8 cellular contexts compared by ENCODE assay signal in genomic region chr6:139764498-139764986, GRCh38.
DNase-seq lines count a peak whose midpoint lies in the region; ATAC-seq and TF ChIP-seq lines count a peak whose summit lies in the region.

No MANE protein-coding gene starts in this region.

- H3F3A ChIP-seq in smooth muscle cell (ENCODE audit: low read depth): peaks cover 20% of the 10 kb centered on the region

- H3K9me3 ChIP-seq in HEK293 (ENCODE audit: control insufficient read depth, insufficient read depth, low read depth, low read length) (no peaks in the 10 kb centered on the region), MG63 (no peaks in the 10 kb centered on the region; the same call in 1 of the 2 replicates), hepatocyte (ENCODE audit: low read depth) (no peaks in the 10 kb centered on the region), smooth muscle cell (replicated peaks; ENCODE audit: low read depth) (no peaks in the 10 kb centered on the region), OCI-LY7 (ENCODE audit: low read length) (no peaks in the 10 kb centered on the region)

- BruUV-seq in OCI-LY7 (replicated peaks; lab: Mats Ljungman, UMichigan): no TSS peak

- H3K4me3 ChIP-seq in HEK293 (ENCODE audit: low read depth, low read length) (no peak overlapping the region), MG63 (no peak overlapping the region), hepatocyte (no peak overlapping the region), smooth muscle cell (no peak overlapping the region), OCI-LY7 (ENCODE audit: low read depth, low read length, poor library complexity, severe bottlenecking) (no peak overlapping the region)

- no peaks in the 10 kb centered on the region for H4K20me1 ChIP-seq in hepatocyte (ENCODE audit: insufficient read depth, poor library complexity, severe bottlenecking)
- no peaks in the 10 kb centered on the region for H4K20me1 ChIP-seq in smooth muscle cell (ENCODE audit: low read depth)
- no peaks in the 10 kb centered on the region for H4K20me1 ChIP-seq in OCI-LY7 (ENCODE audit: insufficient read depth, low read length)

- 48% methylated on average over 2 of the region's 2 CpGs for WGBS in hepatocyte (ENCODE audit: low lambda C conversion rate, missing lambda C conversion rate)
- WGBS in smooth muscle cell (ENCODE audit: low lambda C conversion rate): 3% methylated on average over 2 of the region's 2 CpGs

- H3K27ac ChIP-seq in HEK293 (ENCODE audit: extremely low read depth, low read depth, low read length): no peak overlapping the region
- peak overlapping the region; percentile 73 for H3K27ac ChIP-seq in hepatocyte
- H3K27ac ChIP-seq in smooth muscle cell (ENCODE audit: low read depth): peak overlapping the region; percentile 94
- H3K27ac ChIP-seq in OCI-LY7 (ENCODE audit: low read depth, low read length, poor library complexity, severe bottlenecking): no peak overlapping the region

- no peaks in the 10 kb centered on the region for H3K27me3 ChIP-seq in MG63
- H3K27me3 ChIP-seq in hepatocyte: no peaks in the 10 kb centered on the region
- no peaks in the 10 kb centered on the region for H3K27me3 ChIP-seq in smooth muscle cell (ENCODE audit: low read depth)

- no peaks in the 10 kb centered on the region for H3K9me2 ChIP-seq in hepatocyte (replicated peaks; ENCODE audit: insufficient read depth)
- H3K9me2 ChIP-seq in OCI-LY7 (ENCODE audit: insufficient read depth, low read length): no peaks in the 10 kb centered on the region

- no peaks in the 10 kb centered on the region for H3K36me3 ChIP-seq in HEK293 (ENCODE audit: control insufficient read depth in 2 of 2, insufficient read depth in 1 of 2, low read length in 2 of 2)
- no peaks in the 10 kb centered on the region for H3K36me3 ChIP-seq in MG63
- H3K36me3 ChIP-seq in hepatocyte (replicated peaks; ENCODE audit: insufficient read depth, low read depth): no peaks in the 10 kb centered on the region
- no peaks in the 10 kb centered on the region for H3K36me3 ChIP-seq in smooth muscle cell (ENCODE audit: low read depth)
- H3K36me3 ChIP-seq in OCI-LY7 (ENCODE audit: insufficient read depth, low read length): no peaks in the 10 kb centered on the region

- POLR2A ChIA-PET in HEK293 (lab: Yijun Ruan, JAX): interaction anchor here (0.6 to 2.1 kb wide), 2 partner anchors 33 to 390 kb away, joined by 8 to 29 read pairs; partner anchors contain the start of gene CITED2
- POLR2A ChIA-PET in OCI-LY7 (lab: Charles Lee): no interaction called here

- no peak overlapping the region for H2AFZ ChIP-seq in hepatocyte
- peak overlapping the region; percentile 26 for H2AFZ ChIP-seq in smooth muscle cell (ENCODE audit: low read depth)
- H2AFZ ChIP-seq in OCI-LY7 (ENCODE audit: low read length): no peak overlapping the region

- peak overlapping the region; percentile 9 for H3K4me2 ChIP-seq in hepatocyte
- H3K4me2 ChIP-seq in smooth muscle cell: peak overlapping the region; percentile 73
- H3K4me2 ChIP-seq in OCI-LY7 (ENCODE audit: low read length): no peak overlapping the region

- peak overlapping the region; percentile 58 for H3K9ac ChIP-seq in smooth muscle cell (ENCODE audit: low read depth)

- CTCF ChIA-PET in HEK293 (lab: Yijun Ruan, JAX): interaction anchor here (0.6 kb wide), 2 partner anchors 148 to 476 kb away, joined by 3 read pairs; no protein-coding TSS in a partner anchor
- CTCF ChIA-PET in OCI-LY7 (lab: Charles Lee; ENCODE audit: unreplicated experiment): no interaction called here

- no peak for TF ChIP-seq CTCF in HEK293 (tag by site-specific recombination; IDR thresholded peaks at IDR 0.05)
- no peak for TF ChIP-seq CTCF in hepatocyte (IDR thresholded peaks at IDR 0.05; ENCODE audit: poor library complexity)
- TF ChIP-seq CTCF in smooth muscle cell (IDR thresholded peaks at IDR 0.05; ENCODE audit: borderline replicate concordance, insufficient read depth, poor library complexity, severe bottlenecking): no peak
- no peak for TF ChIP-seq CTCF in OCI-LY7 (conservative IDR thresholded peaks at IDR 0.05; ENCODE audit: low read length)

- DNase-seq in MG63: peak; percentile 77
- peak; percentile 88 for DNase-seq in amniotic stem cell (lab: John Stamatoyannopoulos, UW)
- DNase-seq in hepatocyte (ENCODE audit: low spot score): peak; percentile 60
- no peak for DNase-seq in smooth muscle cell (lab: John Stamatoyannopoulos, UW; ENCODE audit: unreplicated experiment)
- no peak for DNase-seq in germinal center (ENCODE audit: low spot score)
- no peak for DNase-seq in OCI-LY7 (ENCODE audit: low spot score)

- intact Hi-C loops in OCI-LY7 (cut with micrococcal nuclease; ENCODE audit: unreplicated experiment): no loop called here

- H3K4me1 ChIP-seq in HEK293 (ENCODE audit: control insufficient read depth, insufficient read depth, low read length) (no peaks in the 10 kb centered on the region; the same call in 1 of the 2 replicates), hepatocyte (ENCODE audit: insufficient read depth) (peaks cover 24% of the 10 kb centered on the region), smooth muscle cell (ENCODE audit: low read depth) (peaks cover 26% of the 10 kb centered on the region), OCI-LY7 (ENCODE audit: insufficient read depth, low read length, poor library complexity, severe bottlenecking) (no peaks in the 10 kb centered on the region)

- ATAC-seq in GM18499 (IDR thresholded peaks at IDR 0.05; ENCODE audit: insufficient read depth, unreplicated experiment): peak; percentile 86

- H3K79me2 ChIP-seq in hepatocyte: no peaks in the 10 kb centered on the region
- no peaks in the 10 kb centered on the region for H3K79me2 ChIP-seq in smooth muscle cell (ENCODE audit: low read depth)
- H3K79me2 ChIP-seq in OCI-LY7 (ENCODE audit: insufficient read depth, low read depth, low read length): no peaks in the 10 kb centered on the region

TF ChIP-seq in HEK293, 187 proteins besides CTCF, POLR2A, EP300 and RAD21 (continues in another document):
- TF ChIP-seq ZNF513 (tag by site-specific recombination; IDR thresholded peaks at IDR 0.05): no peak
- TF ChIP-seq ZNF148 (tag by site-specific recombination; IDR thresholded peaks at IDR 0.05; ENCODE audit: borderline replicate concordance): no peak
- TF ChIP-seq ZNF660 (tag by site-specific recombination; IDR thresholded peaks at IDR 0.05): peak; percentile 75
- TF ChIP-seq ZFP37 (tag by site-specific recombination; IDR thresholded peaks at IDR 0.05): 0 out of 2 replicates have a peak, but pooled peaks have one; percentile 23
- TF ChIP-seq ZNF266 (tag by site-specific recombination; IDR thresholded peaks at IDR 0.05; ENCODE audit: low read depth): no peak
- peak; percentile 61 for TF ChIP-seq ZNF335 (tag by site-specific recombination; conservative IDR thresholded peaks at IDR 0.05)
- TF ChIP-seq SP7 (tag by site-specific recombination; IDR thresholded peaks at IDR 0.05): peak; percentile 36; the same call in 1 of the 2 replicates
- TF ChIP-seq PRDM1 (tag by site-specific recombination; IDR thresholded peaks at IDR 0.05): peak; percentile 62; the same call in 1 of the 2 replicates
- TF ChIP-seq ZNF510 (tag by site-specific recombination; IDR thresholded peaks at IDR 0.05; ENCODE audit: insufficient replicate concordance): no peak
- TF ChIP-seq ZBTB21 (tag by site-specific recombination; IDR thresholded peaks at IDR 0.05): peak; percentile 56
- TF ChIP-seq SCRT2 (tag by site-specific recombination; IDR thresholded peaks at IDR 0.05): 0 out of 2 replicates have a peak, but pooled peaks have one; percentile 12
- TF ChIP-seq ZNF311 (tag by site-specific recombination; IDR thresholded peaks at IDR 0.05; ENCODE audit: borderline replicate concordance): no peak
- 0 out of 2 replicates have a peak, but pooled peaks have one; percentile 52 for TF ChIP-seq ZNF184 (tag by site-specific recombination; IDR thresholded peaks at IDR 0.05)
- TF ChIP-seq ZNF449 (tag by site-specific recombination; IDR thresholded peaks at IDR 0.05): no peak

Comparison
In these comparisons a context has a peak if more than half of its experiments do, and no peak if none do; other contexts are left out.
1. H3K27ac ChIP-seq: peak in hepatocyte (single experiment) and smooth muscle cell (single experiment); none in HEK293 (single experiment) and OCI-LY7 (single experiment).
2. DNase-seq: peak in MG63 (single experiment), amniotic stem cell (single experiment) and hepatocyte (single experiment); none in smooth muscle cell (single experiment), germinal center (single experiment) and OCI-LY7 (single experiment).